ENCODE assay signal across 9 cellular contexts in genomic region chr19:56367829-56368711, GRCh38. TPM values are rescaled to one million over a fixed set of nuclear protein-coding genes. Genes with fewer than 3 reads are reported as not detected.
DNase-seq lines count a peak whose midpoint lies in the region; ATAC-seq, FAIRE-seq and TF ChIP-seq lines count a peak whose summit lies in the region.
"Had no signal": no experiment of that assay in that cellular context is flagged by ENCODE, and none has a peak within 500 bp of the region (broad histone marks: within the 10 kb centered on the region; RNA-seq: fewer than 3 reads in every experiment).

No MANE protein-coding gene starts in this region.

- peak overlapping the region; percentile 69 for H3K4me2 ChIP-seq in HepG2 (ENCODE audit: low read depth, low read length)
- H3K4me2 ChIP-seq: KMS-11 had no signal

- H3K27ac ChIP-seq in dorsolateral prefrontal cortex = peak overlapping the region in 58 of 59 donors; percentile 4 to 90 (median 72)
- H3K27ac ChIP-seq in HepG2 (ENCODE audit: extremely low read length, insufficient read depth, low read length) = peak overlapping the region; percentile 80
- H3K27ac ChIP-seq: KMS-11 had no signal

- peak overlapping the region; percentile 83 for H3K27ac Mint-ChIP-seq in HFFc6
- H3K27ac Mint-ChIP-seq in activated CD8-positive, alpha-beta T cell treated with anti-CD3 and anti-CD28 coated beads for 36 hours = peak overlapping the region; percentile 87

- peak overlapping the region; percentile 50 to 92 (median 77) for H3K4me3 ChIP-seq in dorsolateral prefrontal cortex
- peak overlapping the region; percentile 44 to 68 (median 60) for H3K4me3 ChIP-seq in HepG2 (replicated peaks in 1 of 3; ENCODE audit: insufficient read depth in 1 of 3, low read depth in 2 of 3, low read length in 3 of 3)

- no peaks in the 10 kb centered on the region; the same call in 1 of the 2 replicates for H3K27me3 Mint-ChIP-seq in HFFc6 (ENCODE audit: insufficient read depth)
- H3K27me3 Mint-ChIP-seq in activated CD8-positive, alpha-beta T cell treated with anti-CD3 and anti-CD28 coated beads for 36 hours = no peaks in the 10 kb centered on the region

- peak overlapping the region; percentile 90 for H3K4me3 Mint-ChIP-seq in HFFc6
- peak overlapping the region; percentile 90 for H3K4me3 Mint-ChIP-seq in activated CD8-positive, alpha-beta T cell treated with anti-CD3 and anti-CD28 coated beads for 36 hours

- DNase-seq in COR-L47 (lab: John Stamatoyannopoulos, UW) (peak; percentile 94), HFFc6 (peak; percentile 85), NCI-H2227 (lab: John Stamatoyannopoulos, UW; ENCODE audit: unreplicated experiment) (peak; percentile 100), dorsolateral prefrontal cortex (peak; percentile 64 to 90 (median 83)), HepG2 (ENCODE audit: low spot score) (peak; percentile 93)
- peak; percentile 92 for DNase-seq in activated CD8-positive, alpha-beta T cell treated with anti-CD3 and anti-CD28 coated beads for 36 hours
- DNase-seq in stimulated activated CD4-positive, alpha-beta T cell treated with anti-CD3 and anti-CD28 coated beads, Interleukin-1b, Interleukin-23, amount 100 ng/mL, for 4 hours (ENCODE audit: low read depth in 2 of 2) = peak; percentile 52 to 67

- BruUV-seq in HepG2 (replicated peaks; lab: Mats Ljungman, UMichigan) = no TSS peak

- TF ChIP-seq EP300 in HepG2 (IDR thresholded peaks at IDR 0.05; ENCODE audit: low read depth in 2 of 2, low read length in 2 of 2) (no peak), HepG2 (CRISPR knock-in tag; IDR thresholded peaks at IDR 0.05; ENCODE audit: borderline replicate concordance) (no peak)

- H3K4me1 ChIP-seq in HepG2 (ENCODE audit: insufficient read depth, low read length) = 0 out of 2 replicates have a peak, but pooled peaks cover 10% of the 10 kb centered on the region

- TF ChIP-seq CTCF in HFFc6 (IDR thresholded peaks at IDR 0.05) (no peak; the same call in 1 of the 2 replicates), dorsolateral prefrontal cortex (IDR thresholded peaks at IDR 0.05 in 54 of 56, conservative IDR thresholded peaks at IDR 0.05 in 2 of 56; ENCODE audit: low read depth in 1 of 56, partially characterized antibody in 56 of 56) (peak in 11 of 56 donors; percentile 5 to 38 (median 14)), HepG2 (CRISPR knock-in tag; IDR thresholded peaks at IDR 0.05) (no peak)
- peak; percentile 22 for TF ChIP-seq CTCF in activated CD8-positive, alpha-beta T cell treated with anti-CD3 and anti-CD28 coated beads for 36 hours (IDR thresholded peaks at IDR 0.05)

- H3K9me3 Mint-ChIP-seq in HFFc6 = peaks cover 60% of the 10 kb centered on the region
- peaks cover 61% of the 10 kb centered on the region for H3K9me3 Mint-ChIP-seq in activated CD8-positive, alpha-beta T cell treated with anti-CD3 and anti-CD28 coated beads for 36 hours

- peaks cover 32% of the 10 kb centered on the region for H3K36me3 Mint-ChIP-seq in HFFc6 (ENCODE audit: low read depth)
- peaks cover 73% of the 10 kb centered on the region for H3K36me3 Mint-ChIP-seq in activated CD8-positive, alpha-beta T cell treated with anti-CD3 and anti-CD28 coated beads for 36 hours (ENCODE audit: low read depth)

- H3K9ac ChIP-seq in HepG2 (ENCODE audit: insufficient read depth, low read depth, low read length) = peak overlapping the region; percentile 72
- H3K9ac ChIP-seq: KMS-11 had no signal

- H2AFZ ChIP-seq in HepG2 (ENCODE audit: low read length) = no peak overlapping the region

- no peak for TF ChIP-seq RAD21 in HepG2 (CRISPR knock-in tag; IDR thresholded peaks at IDR 0.05)

- POLR2A ChIA-PET in activated CD8-positive, alpha-beta T cell treated with anti-CD3 and anti-CD28 coated beads for 36 hours (lab: Charles Lee) = interaction anchor here (0.6 to 1.8 kb wide), 4 partner anchors 10 to 828 kb away, joined by 3 to 4 read pairs (median 3); no protein-coding TSS in a partner anchor
- POLR2A ChIA-PET in HepG2 (lab: Yijun Ruan, JAX) = interaction anchor here (0.6 to 2.5 kb wide), 12 partner anchors 10 to 226 kb away, joined by 3 to 17 read pairs (median 4); partner anchors contain the start of genes ZNF583 and ZSCAN5A

- peak; percentile 39 to 67; a peak in 3 of 4 replicates for TF ChIP-seq POLR2A in HepG2 (IDR thresholded peaks at IDR 0.05; ENCODE audit: insufficient read depth in 1 of 2, low read depth in 2 of 2, low read length in 2 of 2)

- H4K20me1 ChIP-seq in HepG2 (ENCODE audit: insufficient read depth, low read length) = no peaks in the 10 kb centered on the region

- H3K27me3 ChIP-seq in dorsolateral prefrontal cortex (no peaks in the 10 kb centered on the region), HepG2 (ENCODE audit: control insufficient read depth in 1 of 2, insufficient read depth in 2 of 2, low read length in 2 of 2) (no peaks in the 10 kb centered on the region)

- peak; percentile 99 for ATAC-seq in activated CD8-positive, alpha-beta T cell treated with anti-CD3 and anti-CD28 coated beads for 36 hours
- ATAC-seq in HepG2 = peak; percentile 99
- no peak for ATAC-seq in GM19455 (IDR thresholded peaks at IDR 0.05; ENCODE audit: unreplicated experiment)

- no peaks in the 10 kb centered on the region; the same call in 1 of the 2 replicates for H3K4me1 Mint-ChIP-seq in HFFc6 (ENCODE audit: low read depth)
- peaks cover 21% of the 10 kb centered on the region for H3K4me1 Mint-ChIP-seq in activated CD8-positive, alpha-beta T cell treated with anti-CD3 and anti-CD28 coated beads for 36 hours (ENCODE audit: low read depth)

- in situ Hi-C loops in HepG2 (cut with HindIII; ENCODE audit: extremely low pct_ligation_motif_present, low pct_unique_long_range_greater_than_20kb) = no loop called here

- peaks cover 12% of the 10 kb centered on the region for H3K79me2 ChIP-seq in HepG2 (ENCODE audit: insufficient read depth, low read length)

- intact Hi-C loops in activated CD8-positive, alpha-beta T cell treated with anti-CD3 and anti-CD28 coated beads for 36 hours (cut with micrococcal nuclease) = no loop called here
- intact Hi-C loops in dorsolateral prefrontal cortex (cut with DNase I) = no loop called here
- intact Hi-C loops in HepG2 (cut with micrococcal nuclease; ENCODE audit: unreplicated experiment) = loop anchor here (1.0 kb wide), 1 partner anchor 20 kb away; no protein-coding TSS in a partner anchor

- peak; percentile 44 for FAIRE-seq in HepG2 (lab: Jason Lieb, UNC)

- CTCF ChIA-PET in activated CD8-positive, alpha-beta T cell treated with anti-CD3 and anti-CD28 coated beads for 36 hours (lab: Charles Lee) = interaction anchor here (1.2 to 2.0 kb wide), 7 partner anchors 11 to 302 kb away, joined by 3 to 10 read pairs (median 5); partner anchors contain the start of gene ZNF582
- CTCF ChIA-PET in HepG2 (lab: Yijun Ruan, JAX; ENCODE audit: low intra/inter-chr PET ratio, low total read pairs) = no interaction called here

- WGBS in HepG2 (ENCODE audit: low lambda C conversion rate) = 41% methylated on average over 63 of the region's 65 CpGs

- H3K36me3 ChIP-seq in HepG2 (replicated peaks in 1 of 2; ENCODE audit: control insufficient read depth in 1 of 2, insufficient read depth in 2 of 2, low read length in 2 of 2) = peaks cover 1 to 2% of the 10 kb centered on the region in 2 experiments; a peak in 1 of 5 replicates

- peaks cover 15% of the 10 kb centered on the region for H3K9me3 ChIP-seq in HepG2 (ENCODE audit: low read length)

RNA-seq across cellular contexts. Expression of gene ZNF582, which starts 25.3 kb away (rescaled TPM):
- 1 to 10 TPM in 3 of 6 experiments, under 1 TPM in 3; 0.37 to 1.2 (median 0.81) TPM for total RNA-seq in HFFc6 (2021; fragmentation: NEBNext Ultra II Directional; extraction: Animal tissue kit (Norgen Biotek cat#: 25700))
- total RNA-seq in activated CD8-positive, alpha-beta T cell treated with anti-CD3 and anti-CD28 coated beads for 36 hours = 1 to 10 TPM; 2.0 to 2.4 TPM
- total RNA-seq in dorsolateral prefrontal cortex (10 to 100 TPM in 41 of 120 experiments, 1 to 10 TPM in 79; 5.1 to 16.3 (median 9.0) TPM), HepG2 (2016; rRNA removed; fragmentation: Illumina TruSeq; extraction: Trizol) (1.6 and 2.4 TPM in 2 replicates)
- 0.44 and 0.61 TPM in 2 replicates for total RNA-seq in HepG2 (2016; cell fraction: cytosol; rRNA removed; fragmentation: Illumina TruSeq; extraction: Trizol; ENCODE audit: low read depth)
- total RNA-seq in HepG2 (2016; cell fraction: insoluble cytoplasmic fraction; rRNA removed; fragmentation: Illumina TruSeq; extraction: Trizol) = 0.93 and 1.9 TPM in 2 replicates
- 0.65 and 0.90 TPM in 2 replicates for total RNA-seq in HepG2 (2016; cell fraction: membrane; rRNA removed; fragmentation: Illumina TruSeq; extraction: Trizol)
- 0.99 and 1.2 TPM in 2 replicates for total RNA-seq in HepG2 (2016; cell fraction: nucleus; rRNA removed; fragmentation: Illumina TruSeq; extraction: Trizol)
- 0.83 and 1.1 TPM in 2 replicates for polyA plus RNA-seq in HepG2 (2011; rRNA removed)
- 0.48 and 1.3 TPM in 2 replicates for polyA plus RNA-seq in HepG2 (2011; cell fraction: cytosol; rRNA removed)
- polyA plus RNA-seq in HepG2 (2011; cell fraction: nucleus; rRNA removed) = 1.2 and 1.6 TPM in 2 replicates
- 1.5 and 1.8 TPM in 2 replicates for polyA plus RNA-seq in HepG2 (2012)
- polyA plus RNA-seq in HepG2 (2016; cell fraction: cytosol; fragmentation: Illumina TruSeq; extraction: Trizol; ENCODE audit: low read depth) = 0.34 and 0.82 TPM in 2 replicates
- 1.3 and 1.6 TPM in 2 replicates for polyA plus RNA-seq in HepG2 (2016; cell fraction: insoluble cytoplasmic fraction; fragmentation: Illumina TruSeq; extraction: Trizol; ENCODE audit: low read depth)
- 0.64 and 1.2 TPM in 2 replicates for polyA plus RNA-seq in HepG2 (2016; cell fraction: membrane; fragmentation: Illumina TruSeq; extraction: Trizol; ENCODE audit: low read depth)
- 1.7 and 1.8 TPM in 2 replicates for polyA plus RNA-seq in HepG2 (2016; cell fraction: nucleus; fragmentation: Illumina TruSeq; extraction: Trizol; ENCODE audit: insufficient read depth, low read depth)
- 1.2 TPM in 1 of 2 replicates, not detected in the other for polyA minus RNA-seq in HepG2 (2011; rRNA and poly(A)+ RNA removed; ENCODE audit: low replicate concordance)
- 0.26 and 1.1 TPM in 2 replicates for polyA minus RNA-seq in HepG2 (2011; cell fraction: cytosol; rRNA and poly(A)+ RNA removed)
- 2.1 and 2.3 TPM in 2 replicates for polyA minus RNA-seq in HepG2 (2011; cell fraction: nucleus; rRNA and poly(A)+ RNA removed)

RNA-seq across cellular contexts. Expression of gene ZNF583, which starts 36.1 kb away (rescaled TPM):
- total RNA-seq in HFFc6 (2021; fragmentation: NEBNext Ultra II Directional; extraction: Animal tissue kit (Norgen Biotek cat#: 25700)) = 1 to 10 TPM; 3.5 to 5.3 (median 4.5) TPM
- 1 to 10 TPM; 1.6 to 1.9 TPM for total RNA-seq in activated CD8-positive, alpha-beta T cell treated with anti-CD3 and anti-CD28 coated beads for 36 hours
- total RNA-seq in dorsolateral prefrontal cortex (10 to 100 TPM; 10.0 to 26.2 (median 16.7) TPM), HepG2 (2016; rRNA removed; fragmentation: Illumina TruSeq; extraction: Trizol) (5.3 and 5.9 TPM in 2 replicates)
- total RNA-seq in HepG2 (2016; cell fraction: cytosol; rRNA removed; fragmentation: Illumina TruSeq; extraction: Trizol; ENCODE audit: low read depth) = 1.3 and 1.6 TPM in 2 replicates
- total RNA-seq in HepG2 (2016; cell fraction: insoluble cytoplasmic fraction; rRNA removed; fragmentation: Illumina TruSeq; extraction: Trizol) = 4.9 and 5.2 TPM in 2 replicates
- total RNA-seq in HepG2 (2016; cell fraction: membrane; rRNA removed; fragmentation: Illumina TruSeq; extraction: Trizol) = 5.6 and 6.2 TPM in 2 replicates
- 4.8 and 5.9 TPM in 2 replicates for total RNA-seq in HepG2 (2016; cell fraction: nucleus; rRNA removed; fragmentation: Illumina TruSeq; extraction: Trizol)
- polyA plus RNA-seq in HepG2 (2011; rRNA removed) = 0.65 and 0.99 TPM in 2 replicates
- polyA plus RNA-seq in HepG2 (2011; cell fraction: cytosol; rRNA removed) = 0.39 and 0.78 TPM in 2 replicates
- 0.55 and 1.3 TPM in 2 replicates for polyA plus RNA-seq in HepG2 (2011; cell fraction: nucleus; rRNA removed)
- polyA plus RNA-seq in HepG2 (2012) = 0.79 and 1.5 TPM in 2 replicates
- polyA plus RNA-seq in HepG2 (2016; cell fraction: cytosol; fragmentation: Illumina TruSeq; extraction: Trizol; ENCODE audit: low read depth) = 1.2 and 1.8 TPM in 2 replicates
- polyA plus RNA-seq in HepG2 (2016; cell fraction: insoluble cytoplasmic fraction; fragmentation: Illumina TruSeq; extraction: Trizol; ENCODE audit: low read depth) = 3.8 and 5.4 TPM in 2 replicates
- 2.0 and 2.1 TPM in 2 replicates for polyA plus RNA-seq in HepG2 (2016; cell fraction: membrane; fragmentation: Illumina TruSeq; extraction: Trizol; ENCODE audit: low read depth)
- polyA plus RNA-seq in HepG2 (2016; cell fraction: nucleus; fragmentation: Illumina TruSeq; extraction: Trizol; ENCODE audit: insufficient read depth, low read depth) = 2.2 and 3.3 TPM in 2 replicates
- polyA minus RNA-seq in HepG2 (2011; rRNA and poly(A)+ RNA removed; ENCODE audit: low replicate concordance) = 0.58 TPM in 1 of 2 replicates, not detected in the other
- 0.79 and 1.5 TPM in 2 replicates for polyA minus RNA-seq in HepG2 (2011; cell fraction: cytosol; rRNA and poly(A)+ RNA removed)
- polyA minus RNA-seq in HepG2 (2011; cell fraction: nucleus; rRNA and poly(A)+ RNA removed) = 9.4 and 10.1 TPM in 2 replicates

RNA-seq across cellular contexts. Expression of gene ZSCAN5A, which starts 53.4 kb away (rescaled TPM):
- total RNA-seq in HFFc6 (2021; fragmentation: NEBNext Ultra II Directional; extraction: Animal tissue kit (Norgen Biotek cat#: 25700)) = 1 to 10 TPM; 5.0 to 6.8 (median 5.8) TPM
- total RNA-seq in activated CD8-positive, alpha-beta T cell treated with anti-CD3 and anti-CD28 coated beads for 36 hours = 1 to 10 TPM; 7.7 to 9.0 TPM
- total RNA-seq in dorsolateral prefrontal cortex (10 to 100 TPM in 118 of 120 experiments, 1 to 10 TPM in 2; 9.6 to 36.8 (median 16.9) TPM), HepG2 (2016; rRNA removed; fragmentation: Illumina TruSeq; extraction: Trizol) (17.8 and 23.7 TPM in 2 replicates)
- total RNA-seq in HepG2 (2016; cell fraction: cytosol; rRNA removed; fragmentation: Illumina TruSeq; extraction: Trizol; ENCODE audit: low read depth) = 9.8 and 10.4 TPM in 2 replicates
- total RNA-seq in HepG2 (2016; cell fraction: insoluble cytoplasmic fraction; rRNA removed; fragmentation: Illumina TruSeq; extraction: Trizol) = 18.7 and 21.4 TPM in 2 replicates
- 21.2 and 21.4 TPM in 2 replicates for total RNA-seq in HepG2 (2016; cell fraction: membrane; rRNA removed; fragmentation: Illumina TruSeq; extraction: Trizol)
- total RNA-seq in HepG2 (2016; cell fraction: nucleus; rRNA removed; fragmentation: Illumina TruSeq; extraction: Trizol) = 14.7 and 22.2 TPM in 2 replicates
- 9.5 and 11.5 TPM in 2 replicates for polyA plus RNA-seq in HepG2 (2011; rRNA removed)
- 9.2 TPM in 2 replicates for polyA plus RNA-seq in HepG2 (2011; cell fraction: cytosol; rRNA removed)
- polyA plus RNA-seq in HepG2 (2011; cell fraction: nucleus; rRNA removed) = 8.4 and 10.1 TPM in 2 replicates
- polyA plus RNA-seq in HepG2 (2012) = 9.5 and 10.4 TPM in 2 replicates
- polyA plus RNA-seq in HepG2 (2016; cell fraction: cytosol; fragmentation: Illumina TruSeq; extraction: Trizol; ENCODE audit: low read depth) = 14.1 and 14.3 TPM in 2 replicates
- 19.6 and 24.3 TPM in 2 replicates for polyA plus RNA-seq in HepG2 (2016; cell fraction: insoluble cytoplasmic fraction; fragmentation: Illumina TruSeq; extraction: Trizol; ENCODE audit: low read depth)
- polyA plus RNA-seq in HepG2 (2016; cell fraction: membrane; fragmentation: Illumina TruSeq; extraction: Trizol; ENCODE audit: low read depth) = 20.7 and 22.5 TPM in 2 replicates
- 17.7 and 21.4 TPM in 2 replicates for polyA plus RNA-seq in HepG2 (2016; cell fraction: nucleus; fragmentation: Illumina TruSeq; extraction: Trizol; ENCODE audit: insufficient read depth, low read depth)
- polyA minus RNA-seq in HepG2 (2011; rRNA and poly(A)+ RNA removed; ENCODE audit: low replicate concordance) = 53.1 and 99.1 TPM in 2 replicates
- 8.2 and 10.2 TPM in 2 replicates for polyA minus RNA-seq in HepG2 (2011; cell fraction: cytosol; rRNA and poly(A)+ RNA removed)
- 36.4 and 39.8 TPM in 2 replicates for polyA minus RNA-seq in HepG2 (2011; cell fraction: nucleus; rRNA and poly(A)+ RNA removed)
